ENCODE assay signal across 9 cellular contexts in genomic region chr7:74173074-74173473, GRCh38. TPM values are rescaled to one million over a fixed set of nuclear protein-coding genes. Genes with fewer than 3 reads are reported as not detected.
DNase-seq lines count a peak whose midpoint lies in the region; ATAC-seq, FAIRE-seq and TF ChIP-seq lines count a peak whose summit lies in the region.
"Had no signal": no experiment of that assay in that cellular context is flagged by ENCODE, and none has a peak within 500 bp of the region (broad histone marks: within the 10 kb centered on the region; RNA-seq: fewer than 3 reads in every experiment).

No MANE protein-coding gene starts in this region.

- H3K9ac ChIP-seq in astrocyte (ENCODE audit: low read length) (peak overlapping the region; percentile 98), mesenchymal stem cell (ENCODE audit: low read length) (peak overlapping the region; percentile 94)

- 68% methylated on average over 7 of the region's 14 CpGs for WGBS in mesenchymal stem cell

- no peak overlapping the region for H2AK5ac ChIP-seq in mesenchymal stem cell (ENCODE audit: low read length, severe bottlenecking)

- ATAC-seq in HG03039 (IDR thresholded peaks at IDR 0.05; ENCODE audit: unreplicated experiment) = no peak
- no peak for ATAC-seq in HG03457 (IDR thresholded peaks at IDR 0.05; ENCODE audit: unreplicated experiment)

- peak overlapping the region in 1 of 2 experiments; percentile 47 for H2BK12ac ChIP-seq in mesenchymal stem cell (ENCODE audit: low read length in 2 of 2)

- H3K23ac ChIP-seq in mesenchymal stem cell (ENCODE audit: low read length in 2 of 2) = no peak overlapping the region

- peak overlapping the region; percentile 87 for H3K4me3 Mint-ChIP-seq in astrocyte (ENCODE audit: unreplicated experiment)

- peak overlapping the region; percentile 21 for H4K8ac ChIP-seq in mesenchymal stem cell (ENCODE audit: low read length)

- H4K20me1 ChIP-seq in astrocyte (ENCODE audit: insufficient read depth, low read length) = peaks cover 35% of the 10 kb centered on the region

- H3K4me2 ChIP-seq in astrocyte (ENCODE audit: low read length) (peak overlapping the region; percentile 95), mesenchymal stem cell (ENCODE audit: low read length, poor library complexity, severe bottlenecking) (no peak overlapping the region)

- H3K27ac ChIP-seq in HL-60 (replicated peaks) (peak overlapping the region; percentile 92), astrocyte (ENCODE audit: low read depth, low read length) (no peak overlapping the region), mesenchymal stem cell (ENCODE audit: low read length, poor library complexity, severe bottlenecking) (no peak overlapping the region)

- H3K4me1 Mint-ChIP-seq in astrocyte (ENCODE audit: low read depth, unreplicated experiment) = peaks cover 13% of the 10 kb centered on the region

- H3K4me1 ChIP-seq in BE2C (peaks cover 2% of the 10 kb centered on the region; the same call in 1 of the 2 replicates), astrocyte (ENCODE audit: insufficient read depth, low read length) (peaks cover 28% of the 10 kb centered on the region), mesenchymal stem cell (ENCODE audit: control insufficient read depth, insufficient read depth, low read depth, low read length) (peaks cover 5% of the 10 kb centered on the region)

- peak; percentile 23 for DNase-seq in BE2C
- DNase-seq in HL-60 (ENCODE audit: low read depth in 1 of 2, low spot score in 1 of 2) = peak in 1 of 2 experiments; percentile 21
- DNase-seq in astrocyte (ENCODE audit: low read depth) = no peak
- DNase-seq in mesenchymal stem cell = no peak
- DNase-seq in midbrain (lab: John Stamatoyannopoulos, UW) = no peak
- no peak for DNase-seq in NCI-H345 (lab: John Stamatoyannopoulos, UW)

- H3K4me3 ChIP-seq in BE2C (ENCODE audit: low read depth, low read length) = peak overlapping the region; percentile 86
- H3K4me3 ChIP-seq in HL-60 (replicated peaks; ENCODE audit: insufficient read depth, low read length) = peak overlapping the region; percentile 77
- H3K4me3 ChIP-seq in astrocyte (ENCODE audit: insufficient read depth, low read depth, low read length) = peak overlapping the region; percentile 91
- H3K4me3 ChIP-seq in mesenchymal stem cell (ENCODE audit: insufficient read depth in 1 of 2, low read depth in 1 of 2, low read length in 2 of 2) = peak overlapping the region in 1 of 2 experiments; percentile 93

- peak overlapping the region in 1 of 2 experiments; percentile 54 for H3K4ac ChIP-seq in mesenchymal stem cell (ENCODE audit: low read depth in 1 of 2, low read length in 2 of 2)

- H3K9me3 ChIP-seq in BE2C (no peaks in the 10 kb centered on the region), astrocyte (ENCODE audit: insufficient read depth, low read depth, low read length) (no peaks in the 10 kb centered on the region), mesenchymal stem cell (ENCODE audit: control insufficient read depth, low read length) (no peaks in the 10 kb centered on the region)
- H3K9me3 ChIP-seq: neutrophil had no signal

- TF ChIP-seq CTCF in BE2C (IDR thresholded peaks at IDR 0.05; ENCODE audit: low read depth, low read length) (no peak), HL-60 (IDR thresholded peaks at IDR 0.05; ENCODE audit: insufficient read depth, low read length) (no peak), astrocyte (IDR thresholded peaks at IDR 0.05; ENCODE audit: insufficient read depth, low read depth, low read length) (no peak)

- H3K27me3 Mint-ChIP-seq in astrocyte (ENCODE audit: low read depth, unreplicated experiment) = no peaks in the 10 kb centered on the region

- H3K27me3 ChIP-seq in BE2C (no peaks in the 10 kb centered on the region), HL-60 (ENCODE audit: insufficient read depth, poor library complexity, severe bottlenecking) (no peaks in the 10 kb centered on the region), astrocyte (ENCODE audit: insufficient read depth, low read length) (no peaks in the 10 kb centered on the region), mesenchymal stem cell (ENCODE audit: control insufficient read depth in 1 of 2, insufficient read depth in 1 of 2, low read length in 2 of 2) (no peaks in the 10 kb centered on the region)
- H3K27me3 ChIP-seq: neutrophil had no signal

- H2BK120ac ChIP-seq in mesenchymal stem cell (ENCODE audit: low read depth, low read length) = no peak overlapping the region

- peaks cover 9% of the 10 kb centered on the region for H3K36me3 Mint-ChIP-seq in astrocyte (ENCODE audit: low read depth, unreplicated experiment)

- H3K14ac ChIP-seq in mesenchymal stem cell (ENCODE audit: low read length in 2 of 2) = no peak overlapping the region

- FAIRE-seq in astrocyte (lab: Jason Lieb, UNC) = no peak

- H3K79me2 ChIP-seq in astrocyte (ENCODE audit: insufficient read depth, low read length) = peaks cover 51% of the 10 kb centered on the region

- no peak overlapping the region for H4K91ac ChIP-seq in mesenchymal stem cell (ENCODE audit: low read length)

- H3K36me3 ChIP-seq in BE2C = peaks cover 32% of the 10 kb centered on the region
- peaks cover 13% of the 10 kb centered on the region for H3K36me3 ChIP-seq in astrocyte (ENCODE audit: insufficient read depth, low read length)
- peaks cover 3 to 16% of the 10 kb centered on the region in 2 experiments for H3K36me3 ChIP-seq in mesenchymal stem cell (ENCODE audit: control insufficient read depth in 1 of 2, insufficient read depth in 2 of 2, low read depth in 1 of 2, low read length in 2 of 2)

- no peaks in the 10 kb centered on the region for H3K9me3 Mint-ChIP-seq in astrocyte (ENCODE audit: unreplicated experiment)

- H3K18ac ChIP-seq in mesenchymal stem cell (ENCODE audit: low read depth in 1 of 2, low read length in 2 of 2) = no peak overlapping the region

- H3K27ac Mint-ChIP-seq in astrocyte (ENCODE audit: unreplicated experiment) = peak overlapping the region; percentile 75

- H2AFZ ChIP-seq in astrocyte (ENCODE audit: low read depth, low read length) (no peak overlapping the region), mesenchymal stem cell (ENCODE audit: low read depth, low read length) (no peak overlapping the region)

- no peak overlapping the region for H2BK15ac ChIP-seq in mesenchymal stem cell (ENCODE audit: low read depth, poor library complexity, severe bottlenecking)

- H2BK5ac ChIP-seq in mesenchymal stem cell (ENCODE audit: low read depth, low read length, poor library complexity, severe bottlenecking) = no peak overlapping the region

- peaks cover 4% of the 10 kb centered on the region for H3K79me1 ChIP-seq in mesenchymal stem cell (replicated peaks; ENCODE audit: low read length, poor library complexity, severe bottlenecking)

RNA-seq across cellular contexts. Expression of gene EIF4H, which starts 1.1 kb away (rescaled TPM):
- polyA plus RNA-seq in BE2C (2012; ENCODE audit: insufficient read depth, insufficient read length, low read depth) = 286 TPM
- total RNA-seq in astrocyte = 323 and 361 TPM in 2 replicates
- 203 TPM for polyA plus RNA-seq in mesenchymal stem cell (2013, experiment 1 of 2)
- polyA plus RNA-seq in mesenchymal stem cell (2013, experiment 2 of 2) = 198 TPM

RNA-seq across cellular contexts. Expression of gene LAT2, which starts 36.7 kb away (rescaled TPM):
- 4.5 TPM for polyA plus RNA-seq in BE2C (2012; ENCODE audit: insufficient read depth, insufficient read length, low read depth)
- total RNA-seq in astrocyte = 1.5 and 2.0 TPM in 2 replicates
- 0.35 TPM for polyA plus RNA-seq in mesenchymal stem cell (2013, experiment 1 of 2)
- 0.52 TPM for polyA plus RNA-seq in mesenchymal stem cell (2013, experiment 2 of 2)
